ENCODE assay signal across 8 cellular contexts in the genomic region with DNA sequence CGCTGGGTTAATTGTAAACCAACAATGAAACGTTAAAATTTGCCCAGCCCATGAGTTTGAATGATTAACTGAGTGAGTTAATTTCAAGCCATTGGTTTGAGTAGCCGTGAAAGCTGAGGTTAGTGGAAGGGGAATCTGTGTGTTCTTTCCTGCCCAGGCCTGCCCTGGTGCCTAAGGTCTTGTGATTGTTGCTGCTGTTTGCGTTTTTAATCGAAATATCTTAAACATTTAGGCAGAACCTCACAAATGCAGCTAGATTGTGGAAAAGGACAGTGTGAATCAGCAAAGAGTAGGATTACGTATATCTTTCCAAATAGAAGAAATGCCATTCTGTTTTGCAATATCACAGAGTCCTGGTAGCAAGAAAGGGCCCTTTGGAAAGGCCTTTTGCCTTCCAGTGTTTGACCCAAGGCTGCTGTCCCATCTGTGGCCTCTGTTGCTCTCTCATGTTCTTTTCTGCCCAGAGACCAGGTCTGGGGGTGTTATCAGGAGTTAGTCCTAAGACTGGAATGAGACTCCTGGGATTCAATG.
DNase-seq lines count a peak whose midpoint lies in the region; ATAC-seq and TF ChIP-seq lines count a peak whose summit lies in the region.

No MANE protein-coding gene starts in this region.

- peak overlapping the region; percentile 21 to 74 (median 65) for H3K27ac ChIP-seq in body of pancreas

- H3K27me3 ChIP-seq in body of pancreas, result no peaks in the 10 kb centered on the region

- H3K4me1 Mint-ChIP-seq in nephron progenitor cell, result peaks cover 60% of the 10 kb centered on the region
- peaks cover 4% of the 10 kb centered on the region for H3K4me1 Mint-ChIP-seq in activated CD4-positive, alpha-beta T cell treated with anti-CD3 and anti-CD28 coated beads, Interleukin-2, amount 10 ng/mL, durations not matched to agents 7 days and 5 days

- peak; percentile 52 for ATAC-seq in GM18508 (IDR thresholded peaks at IDR 0.05; ENCODE audit: insufficient read depth, unreplicated experiment)
- peak; percentile 58 for ATAC-seq in HG03097 (IDR thresholded peaks at IDR 0.05; ENCODE audit: low FRiP score, unreplicated experiment)
- ATAC-seq in body of pancreas, result peak; percentile 59

- no peak for TF ChIP-seq CTCF in body of pancreas (IDR thresholded peaks at IDR 0.05)
- TF ChIP-seq CTCF in nephron progenitor cell (IDR thresholded peaks at IDR 0.05), result no peak

- CTCF ChIA-PET in activated CD4-positive, alpha-beta T cell treated with anti-CD3 and anti-CD28 coated beads, Interleukin-2, amount 10 ng/mL, durations not matched to agents 7 days and 5 days (lab: Charles Lee), result interaction anchor here (0.6 kb wide), 1 partner anchor 54 kb away, joined by 3 read pairs; no protein-coding TSS in a partner anchor

- intact Hi-C loops in body of pancreas (cut with DNase I), result no loop called here

- no peak for DNase-seq in body of pancreas
- DNase-seq in nephron progenitor cell, result no peak
- no peak for DNase-seq in activated CD4-positive, alpha-beta T cell treated with anti-CD3 and anti-CD28 coated beads, Interleukin-2, amount 10 ng/mL, durations not matched to agents 7 days and 5 days
- no peak for DNase-seq in NK-92 (lab: John Stamatoyannopoulos, UW; ENCODE audit: unreplicated experiment)
- DNase-seq in SHP77 (lab: John Stamatoyannopoulos, UW), result no peak
- DNase-seq in GOT3 (lab: John Stamatoyannopoulos, UW), result no peak

- H3K4me1 ChIP-seq in body of pancreas, result peaks cover 62% of the 10 kb centered on the region

- peak overlapping the region; percentile 97 for H3K27ac Mint-ChIP-seq in nephron progenitor cell
- no peak overlapping the region for H3K27ac Mint-ChIP-seq in activated CD4-positive, alpha-beta T cell treated with anti-CD3 and anti-CD28 coated beads, Interleukin-2, amount 10 ng/mL, durations not matched to agents 7 days and 5 days

- no peaks in the 10 kb centered on the region for H3K9me3 ChIP-seq in body of pancreas

- POLR2A ChIA-PET in activated CD4-positive, alpha-beta T cell treated with anti-CD3 and anti-CD28 coated beads, Interleukin-2, amount 10 ng/mL, durations not matched to agents 7 days and 5 days (lab: Charles Lee), result no interaction called here

- H3K36me3 ChIP-seq in body of pancreas (replicated peaks in 1 of 2; ENCODE audit: insufficient read depth in 1 of 2, low read depth in 2 of 2), result no peaks in the 10 kb centered on the region

- H3K4me3 ChIP-seq in body of pancreas, result no peak overlapping the region

- peaks cover 50% of the 10 kb centered on the region for H3K36me3 Mint-ChIP-seq in nephron progenitor cell (ENCODE audit: low read depth)
- peaks cover 9% of the 10 kb centered on the region for H3K36me3 Mint-ChIP-seq in activated CD4-positive, alpha-beta T cell treated with anti-CD3 and anti-CD28 coated beads, Interleukin-2, amount 10 ng/mL, durations not matched to agents 7 days and 5 days (ENCODE audit: low read depth)

- no peak for TF ChIP-seq POLR2A in body of pancreas (IDR thresholded peaks at IDR 0.05)

- peaks cover 4% of the 10 kb centered on the region for H3K27me3 Mint-ChIP-seq in nephron progenitor cell (ENCODE audit: low read depth, poor library complexity)
- H3K27me3 Mint-ChIP-seq in activated CD4-positive, alpha-beta T cell treated with anti-CD3 and anti-CD28 coated beads, Interleukin-2, amount 10 ng/mL, durations not matched to agents 7 days and 5 days, result no peaks in the 10 kb centered on the region

- H3K9me3 Mint-ChIP-seq in nephron progenitor cell, result peaks cover 24% of the 10 kb centered on the region
- peaks cover 3% of the 10 kb centered on the region for H3K9me3 Mint-ChIP-seq in activated CD4-positive, alpha-beta T cell treated with anti-CD3 and anti-CD28 coated beads, Interleukin-2, amount 10 ng/mL, durations not matched to agents 7 days and 5 days

- H3K4me3 Mint-ChIP-seq in nephron progenitor cell, result no peak overlapping the region
- no peak overlapping the region for H3K4me3 Mint-ChIP-seq in activated CD4-positive, alpha-beta T cell treated with anti-CD3 and anti-CD28 coated beads, Interleukin-2, amount 10 ng/mL, durations not matched to agents 7 days and 5 days

- 58 to 78% methylated on average over 6 of the region's 6 CpGs for WGBS in body of pancreas, 2 donors
